In the genomic region with DNA sequence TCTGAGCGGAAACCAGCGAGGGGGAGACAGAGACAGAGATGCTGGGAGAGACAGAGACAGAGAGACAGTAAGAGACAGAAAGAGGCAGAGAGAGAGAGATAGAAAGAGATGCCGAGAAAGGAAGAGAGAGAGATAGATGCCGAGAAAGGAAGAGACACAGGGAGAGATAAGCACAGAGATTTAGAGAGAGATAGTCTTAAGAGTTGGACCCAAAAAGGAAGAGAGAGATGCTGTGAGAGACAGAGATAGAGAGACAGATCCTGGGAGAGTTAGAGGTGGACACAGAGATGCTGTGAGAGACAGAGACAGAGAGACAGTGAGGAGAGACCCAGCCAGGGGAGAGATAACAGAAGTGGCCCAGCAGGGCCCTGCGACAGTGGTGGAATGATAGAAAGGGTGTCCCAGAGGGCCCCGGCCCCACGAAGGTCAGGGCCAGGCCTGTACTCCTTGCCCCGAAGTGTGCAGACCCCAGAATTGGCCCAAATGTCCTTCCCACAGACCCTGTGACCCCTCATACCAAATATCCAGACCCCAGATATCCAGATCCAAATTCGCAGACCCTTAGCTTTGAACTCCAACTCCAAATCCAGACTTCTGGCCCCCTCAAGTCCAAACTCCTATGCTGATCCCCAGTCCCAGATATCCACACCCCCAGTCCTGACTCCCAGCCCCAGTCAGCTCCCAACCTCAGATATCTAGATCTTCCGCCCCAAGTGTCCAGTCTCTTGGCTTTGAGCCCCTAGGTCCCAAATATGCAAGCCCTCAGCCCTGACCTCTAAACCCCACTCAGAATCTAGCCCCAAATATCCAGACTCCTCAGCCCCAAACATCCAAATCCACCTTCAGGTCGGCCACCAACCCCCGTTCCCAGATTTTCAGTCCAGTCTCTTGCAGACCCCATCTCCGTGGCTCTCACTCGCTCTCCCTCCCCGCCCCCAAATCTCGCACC, we compare ENCODE assay signal across 21 cellular contexts. TPM values are rescaled to one million over a fixed set of nuclear protein-coding genes. Genes with fewer than 3 reads are reported as not detected.
A peak's percentile ranks its signal among the peaks of the same experiment; 100 is the strongest.
DNase-seq lines count a peak whose midpoint lies in the region; ATAC-seq and TF ChIP-seq lines count a peak whose summit lies in the region.
"Had no signal": no experiment of that assay in that cellular context is flagged by ENCODE, and none has a peak within 500 bp of the region (broad histone marks: within the 10 kb centered on the region; RNA-seq: fewer than 3 reads in every experiment).

No MANE protein-coding gene starts in this region.

- no peaks in the 10 kb centered on the region for H3K36me3 ChIP-seq in CD4-positive, CD25-positive, alpha-beta regulatory T cell (ENCODE audit: control insufficient read depth, insufficient read depth, low read length)
- no peaks in the 10 kb centered on the region for H3K36me3 ChIP-seq in neuronal stem cell (replicated peaks in 1 of 2; ENCODE audit: control insufficient read depth in 2 of 2, insufficient read depth in 2 of 2, low read length in 2 of 2)
- H3K36me3 ChIP-seq: gastrocnemius medialis, uterus had no signal

- no peak overlapping the region for H2BK120ac ChIP-seq in neuronal stem cell (ENCODE audit: low read depth, low read length)

- no peak overlapping the region for H3K4me3 ChIP-seq in CD4-positive, CD25-positive, alpha-beta regulatory T cell (ENCODE audit: low read depth, low read length)
- H3K4me3 ChIP-seq in astrocyte of the cerebellum (ENCODE audit: low read depth, low read length) (peak overlapping the region; percentile 30), neuronal stem cell (ENCODE audit: low read length in 2 of 2) (peak overlapping the region in 1 of 2 donors; percentile 37)
- H3K4me3 ChIP-seq: uterus had no signal

- peaks cover 28% of the 10 kb centered on the region for H3K4me1 ChIP-seq in CD4-positive, CD25-positive, alpha-beta regulatory T cell (ENCODE audit: control insufficient read depth, insufficient read depth, low read length, poor library complexity, severe bottlenecking)
- peaks cover 6 to 10% of the 10 kb centered on the region in 2 donors for H3K4me1 ChIP-seq in neuronal stem cell (ENCODE audit: control insufficient read depth in 2 of 2, insufficient read depth in 1 of 2, low read depth in 1 of 2, low read length in 2 of 2)

- no peak overlapping the region for H3K18ac ChIP-seq in neuronal stem cell (ENCODE audit: low read length)

- H3K4me1 Mint-ChIP-seq in CD4-positive, CD25-positive, alpha-beta regulatory T cell = peaks cover 0 to 40% (median 23%) of the 10 kb centered on the region in 4 donors
- peaks cover 33% of the 10 kb centered on the region for H3K4me1 Mint-ChIP-seq in stimulated activated effector memory CD8-positive, alpha-beta T cell treated with anti-CD3 and anti-CD28 coated beads, Interleukin-12 subunit alpha, Interleukin-12 subunit beta, amount 100 ng/mL, for 72 hours

- no peak overlapping the region for H2BK12ac ChIP-seq in neuronal stem cell (ENCODE audit: low read length)

- H3K27me3 ChIP-seq in CD4-positive, CD25-positive, alpha-beta regulatory T cell (ENCODE audit: control insufficient read depth, insufficient read depth, low read length) = peaks cover 4% of the 10 kb centered on the region
- peaks cover 45 to 94% (median 88%) of the 10 kb centered on the region in 3 experiments for H3K27me3 ChIP-seq in neuronal stem cell (ENCODE audit: control insufficient read depth in 3 of 3, insufficient read depth in 3 of 3, low read depth in 1 of 3, low read length in 3 of 3)

- H3K79me1 ChIP-seq in neuronal stem cell (ENCODE audit: low read depth, low read length) = no peaks in the 10 kb centered on the region

- WGBS in neuronal stem cell (ENCODE audit: extremely low coverage in 2 of 2, insufficient read length in 2 of 2, insufficient replicate concordance in 1 of 2), 2 donors = no CpG with 5 or more reads among the region's 16 CpGs

- peaks cover 0 to 6% (median 0%) of the 10 kb centered on the region in 7 donors for H3K9me3 Mint-ChIP-seq in CD4-positive, CD25-positive, alpha-beta regulatory T cell
- no peaks in the 10 kb centered on the region for H3K9me3 Mint-ChIP-seq in stimulated activated effector memory CD8-positive, alpha-beta T cell treated with anti-CD3 and anti-CD28 coated beads, Interleukin-12 subunit alpha, Interleukin-12 subunit beta, amount 100 ng/mL, for 72 hours
- H3K9me3 Mint-ChIP-seq: activated CD4-positive, alpha-beta memory T cell treated with anti-CD3 and anti-CD28 coated beads, Interleukin-2, amount 10 ng/mL, durations not matched to agents 7 days and 5 days; activated T-cell treated with anti-CD3 and anti-CD28 coated beads, Interleukin-2, amount 50 U/mL, for 4 hours; HFFc6; stimulated activated naive CD8-positive, alpha-beta T cell treated with anti-CD3 and anti-CD28 coated beads, Interleukin-15, amount 100 ng/mL, for 72 hours had no signal

- H2BK15ac ChIP-seq in neuronal stem cell (ENCODE audit: low read length) = no peak overlapping the region

- peaks cover 16% of the 10 kb centered on the region for H3K27me3 Mint-ChIP-seq in CD4-positive, CD25-positive, alpha-beta regulatory T cell

- POLR2A ChIA-PET in HEK293T (lab: Yijun Ruan, JAX) = interaction anchor here (1.1 kb wide), 1 partner anchor 43 kb away, joined by 3 read pairs; no protein-coding TSS in a partner anchor

- no peak overlapping the region for H3K27ac Mint-ChIP-seq in CD4-positive, CD25-positive, alpha-beta regulatory T cell
- no peak overlapping the region for H3K27ac Mint-ChIP-seq in stimulated activated effector memory CD8-positive, alpha-beta T cell treated with anti-CD3 and anti-CD28 coated beads, Interleukin-12 subunit alpha, Interleukin-12 subunit beta, amount 100 ng/mL, for 72 hours
- H3K27ac Mint-ChIP-seq: activated CD4-positive, alpha-beta memory T cell treated with anti-CD3 and anti-CD28 coated beads, Interleukin-2, amount 10 ng/mL, durations not matched to agents 7 days and 5 days; HFFc6 had no signal

- peak overlapping the region; percentile 49 for H3K27ac ChIP-seq in CD4-positive, CD25-positive, alpha-beta regulatory T cell (ENCODE audit: insufficient read depth, low read length, poor library complexity, severe bottlenecking)
- H3K27ac ChIP-seq in neuronal stem cell (replicated peaks; ENCODE audit: low read length) = no peak overlapping the region
- H3K27ac ChIP-seq: body of pancreas, gastrocnemius medialis, uterus had no signal

- no peak overlapping the region for H4K8ac ChIP-seq in neuronal stem cell (ENCODE audit: low read depth, low read length)

- no peaks in the 10 kb centered on the region for H3K9me3 ChIP-seq in CD4-positive, CD25-positive, alpha-beta regulatory T cell (ENCODE audit: control insufficient read depth in 2 of 2, low read length in 2 of 2)
- peaks cover 0 to 12% of the 10 kb centered on the region in 2 donors for H3K9me3 ChIP-seq in neuronal stem cell (replicated peaks in 1 of 2; ENCODE audit: control insufficient read depth in 2 of 2, insufficient read depth in 1 of 2, low read depth in 1 of 2, low read length in 2 of 2)
- H3K9me3 ChIP-seq: body of pancreas, gastrocnemius medialis, uterus had no signal

- H3K4ac ChIP-seq in neuronal stem cell (ENCODE audit: low read length) = no peak overlapping the region

- no peak overlapping the region for H3K9ac ChIP-seq in neuronal stem cell (ENCODE audit: low read depth, low read length, poor library complexity)

- no peak for DNase-seq in CD4-positive, CD25-positive, alpha-beta regulatory T cell
- no peak for DNase-seq in HEK293T (ENCODE audit: extremely low spot score)
- no peak for DNase-seq in astrocyte of the cerebellum (ENCODE audit: low read depth)
- DNase-seq in neuronal stem cell (ENCODE audit: low spot score) = no peak
- DNase-seq in stimulated activated effector memory CD8-positive, alpha-beta T cell treated with anti-CD3 and anti-CD28 coated beads, Interleukin-12 subunit alpha, Interleukin-12 subunit beta, amount 100 ng/mL, for 72 hours (ENCODE audit: low spot score in 2 of 2) = no peak
- no peak for DNase-seq in SHP77 treated with DMSO at 0.1 percent for 48 hours (lab: John Stamatoyannopoulos, UW)
- DNase-seq in NCI-H2171 (lab: John Stamatoyannopoulos, UW) = no peak
- DNase-seq: activated CD4-positive, alpha-beta memory T cell treated with anti-CD3 and anti-CD28 coated beads, Interleukin-2, amount 10 ng/mL, durations not matched to agents 7 days and 5 days; activated naive CD4-positive, alpha-beta T cell treated with anti-CD3 and anti-CD28 coated beads, Interleukin-2, amount 50 U/mL, for 16 hours; body of pancreas; dermis blood vessel endothelial cell; gastrocnemius medialis; HFFc6; left ventricle myocardium superior; NK-92 treated with Interleukin-12 subunit alpha and Interleukin-12 subunit beta, amount 100 ng/mL, for 24 hours; occipital lobe; stimulated activated naive CD8-positive, alpha-beta T cell treated with anti-CD3 and anti-CD28 coated beads, Interleukin-15, amount 100 ng/mL, for 72 hours; uterus had no signal

- no peak overlapping the region for H2BK5ac ChIP-seq in neuronal stem cell (ENCODE audit: low read length)

- TF ChIP-seq CTCF in astrocyte of the cerebellum (IDR thresholded peaks at IDR 0.05; ENCODE audit: low read depth, low read length, missing control alignments) = no peak

- CTCF ChIA-PET in HEK293T (lab: Yijun Ruan, JAX) = interaction anchor here (0.5 kb wide), 1 partner anchor 131 kb away, joined by 3 read pairs; no protein-coding TSS in a partner anchor

- H3K4me3 Mint-ChIP-seq in CD4-positive, CD25-positive, alpha-beta regulatory T cell = no peak overlapping the region
- no peak overlapping the region for H3K4me3 Mint-ChIP-seq in stimulated activated effector memory CD8-positive, alpha-beta T cell treated with anti-CD3 and anti-CD28 coated beads, Interleukin-12 subunit alpha, Interleukin-12 subunit beta, amount 100 ng/mL, for 72 hours

- no peak for ATAC-seq in CD4-positive, CD25-positive, alpha-beta regulatory T cell (ENCODE audit: low read depth in 2 of 2)
- ATAC-seq in stimulated activated effector memory CD8-positive, alpha-beta T cell treated with anti-CD3 and anti-CD28 coated beads, Interleukin-12 subunit alpha, Interleukin-12 subunit beta, amount 100 ng/mL, for 72 hours = no peak
- no peak for ATAC-seq in GM19397 (IDR thresholded peaks at IDR 0.05; ENCODE audit: unreplicated experiment)
- ATAC-seq: gastrocnemius medialis had no signal

- H3K14ac ChIP-seq in neuronal stem cell (ENCODE audit: low read length) = no peak overlapping the region

- no peaks in the 10 kb centered on the region for H3K36me3 Mint-ChIP-seq in CD4-positive, CD25-positive, alpha-beta regulatory T cell
- H3K36me3 Mint-ChIP-seq in stimulated activated effector memory CD8-positive, alpha-beta T cell treated with anti-CD3 and anti-CD28 coated beads, Interleukin-12 subunit alpha, Interleukin-12 subunit beta, amount 100 ng/mL, for 72 hours = no peaks in the 10 kb centered on the region

- peak overlapping the region; percentile 47 for H3K4me2 ChIP-seq in neuronal stem cell (ENCODE audit: insufficient read depth, low read length, poor library complexity, severe bottlenecking)

- no peak overlapping the region for H2AK5ac ChIP-seq in neuronal stem cell (ENCODE audit: low read depth, low read length)

- no peak overlapping the region for H4K91ac ChIP-seq in neuronal stem cell (ENCODE audit: low read depth, low read length, poor library complexity)

- in situ Hi-C loops in astrocyte of the cerebellum (cut with HindIII; ENCODE audit: low sequenced_read_pairs) = no loop called here

- no peak overlapping the region for H3K23ac ChIP-seq in neuronal stem cell (ENCODE audit: low read depth, low read length, poor library complexity)

- H2AFZ ChIP-seq in neuronal stem cell (ENCODE audit: low read length) = peak overlapping the region; percentile 89

RNA-seq across cellular contexts. Expression of a gene that starts 1.1 kb away (rescaled TPM):
- total RNA-seq in CD4-positive, CD25-positive, alpha-beta regulatory T cell = 4.7 TPM
- polyA plus RNA-seq in CD4-positive, CD25-positive, alpha-beta regulatory T cell = not detected
- polyA plus RNA-seq in neuronal stem cell (2013, experiment 1 of 2) = 0.47 TPM
- polyA plus RNA-seq in neuronal stem cell (2013, experiment 2 of 2) = 0.44 TPM
- total RNA-seq: body of pancreas, dermis blood vessel endothelial cell, epithelial cell of proximal tubule, gastrocnemius medialis, left ventricle myocardium superior, occipital lobe had no signal

RNA-seq across cellular contexts. Expression of a gene that starts 32.0 kb away (rescaled TPM):
- 94.0 TPM for total RNA-seq in CD4-positive, CD25-positive, alpha-beta regulatory T cell
- 100 to 1,000 TPM; 184 to 261 (median 237) TPM for polyA plus RNA-seq in CD4-positive, CD25-positive, alpha-beta regulatory T cell
- polyA plus RNA-seq in neuronal stem cell (2013, experiment 1 of 2) = 83.3 TPM
- polyA plus RNA-seq in neuronal stem cell (2013, experiment 2 of 2) = 90.0 TPM

RNA-seq across cellular contexts. Expression of a gene that starts 44.2 kb away (rescaled TPM):
- 1,312 TPM for total RNA-seq in CD4-positive, CD25-positive, alpha-beta regulatory T cell
- 100 to 1,000 TPM; 162 to 187 (median 180) TPM for polyA plus RNA-seq in CD4-positive, CD25-positive, alpha-beta regulatory T cell
- 30.0 TPM for polyA plus RNA-seq in neuronal stem cell (2013, experiment 1 of 2)
- 29.8 TPM for polyA plus RNA-seq in neuronal stem cell (2013, experiment 2 of 2)

RNA-seq across cellular contexts. Expression of a gene that starts 50.1 kb away (rescaled TPM):
- total RNA-seq in CD4-positive, CD25-positive, alpha-beta regulatory T cell = 4.9 TPM
- 10 to 100 TPM; 10.6 to 17.9 (median 16.4) TPM for polyA plus RNA-seq in CD4-positive, CD25-positive, alpha-beta regulatory T cell
- 0.67 TPM for polyA plus RNA-seq in neuronal stem cell (2013, experiment 1 of 2)
- polyA plus RNA-seq in neuronal stem cell (2013, experiment 2 of 2) = 0.64 TPM
- total RNA-seq: body of pancreas, epithelial cell of proximal tubule, left ventricle myocardium superior, occipital lobe had no signal
